8 cellular contexts compared by ENCODE assay signal in the genomic region with DNA sequence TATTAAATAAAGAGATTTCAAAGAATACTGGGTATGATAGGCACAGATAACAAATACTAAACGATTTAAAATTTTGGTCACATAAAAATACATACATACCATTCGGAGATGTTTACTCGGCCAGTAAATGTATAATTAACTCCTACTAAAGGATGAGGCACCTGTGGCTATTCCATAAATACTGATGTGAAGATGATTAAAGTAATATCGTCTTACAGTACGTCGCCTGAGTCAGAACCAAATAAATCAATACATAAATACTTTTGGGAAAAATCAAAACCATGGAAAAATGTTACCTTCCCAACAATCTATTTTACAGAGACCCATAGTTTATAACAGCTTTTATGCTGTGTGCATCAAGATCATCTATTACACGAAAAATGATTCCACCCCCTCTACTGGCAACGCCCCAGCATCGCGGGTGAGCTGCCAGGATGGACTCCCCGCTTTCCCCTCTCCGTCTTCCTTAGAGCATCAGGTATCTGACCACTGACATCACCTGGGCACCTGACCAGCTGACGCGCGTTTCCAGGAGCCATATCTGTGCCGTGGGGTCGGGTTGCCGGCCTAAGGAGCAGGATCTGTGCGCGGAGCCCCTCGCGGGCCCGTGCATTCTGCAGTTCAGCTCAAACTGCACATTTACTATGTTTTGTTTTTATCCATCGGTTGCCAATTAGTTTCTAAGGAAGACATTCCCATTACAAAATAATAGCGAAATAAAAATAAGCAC. TPM values are rescaled to one million over a fixed set of nuclear protein-coding genes. Genes with fewer than 3 reads are reported as not detected.
DNase-seq lines count a peak whose midpoint lies in the region; ATAC-seq, FAIRE-seq and TF ChIP-seq lines count a peak whose summit lies in the region.

No MANE protein-coding gene starts in this region.

- H3K27me3 ChIP-seq in heart left ventricle: no peaks in the 10 kb centered on the region

- 6 to 8% (median 8%) methylated on average over 25 of the region's 25 CpGs for WGBS in heart left ventricle, 4 donors

- no peaks in the 10 kb centered on the region for H3K27me3 Mint-ChIP-seq in activated naive CD8-positive, alpha-beta T cell treated with anti-CD3 and anti-CD28 coated beads, Interleukin-2, amount 50 U/mL, for 24 hours

- H3K36me3 ChIP-seq in heart left ventricle: no peaks in the 10 kb centered on the region

- CTCF ChIA-PET in GM10248 (lab: Yijun Ruan, JAX): interaction anchor here (0.7 to 2.5 kb wide), 7 partner anchors 9 to 296 kb away, joined by 3 to 18 read pairs (median 3); no protein-coding TSS in a partner anchor

- ATAC-seq in HG02610 (IDR thresholded peaks at IDR 0.05; ENCODE audit: unreplicated experiment) (peak; percentile 54), heart left ventricle (peak; percentile 53 to 78 (median 60))
- ATAC-seq in activated naive CD8-positive, alpha-beta T cell treated with anti-CD3 and anti-CD28 coated beads, Interleukin-2, amount 50 U/mL, for 24 hours: peak; percentile 56

- peak; percentile 78 for DNase-seq in GM10248 (ENCODE audit: extremely low spot score)
- DNase-seq in NCI-H1092 treated with DMSO at 0.1 percent for 48 hours (lab: John Stamatoyannopoulos, UW): peak; percentile 79
- peak; percentile 51 for DNase-seq in SKM-1 treated with dmso at 0.1 percent for 144 hours (lab: John Stamatoyannopoulos, UW; ENCODE audit: unreplicated experiment)
- DNase-seq in activated naive CD8-positive, alpha-beta T cell treated with anti-CD3 and anti-CD28 coated beads, Interleukin-2, amount 50 U/mL, for 24 hours: peak; percentile 65
- DNase-seq in heart left ventricle: peak; percentile 49 to 70 (median 50)
- DNase-seq in posterior cingulate gyrus: peak; percentile 37 to 92 (median 56)
- DNase-seq in urothelium cell line (ENCODE audit: low spot score): peak; percentile 76

- intact Hi-C loops in heart left ventricle (cut with DNase I) (loop anchor here in 8 of 10 donors (2.0 to 10.0 kb wide), 7 partner anchors 42 to 586 kb away; a partner anchor contains a TSS), posterior cingulate gyrus (cut with DNase I) (loop anchor here (10.0 kb wide), 1 partner anchor 296 kb away; no protein-coding TSS in a partner anchor)

- peak overlapping the region; percentile 69 to 92 (median 84) for H3K4me3 ChIP-seq in heart left ventricle

- H3K27ac ChIP-seq in heart left ventricle: peak overlapping the region; percentile 7 to 87 (median 76)

- POLR2A ChIA-PET in GM10248 (lab: Yijun Ruan, JAX): no interaction called here

- no peaks in the 10 kb centered on the region for H3K9me3 ChIP-seq in heart left ventricle

- H3K4me3 Mint-ChIP-seq in activated naive CD8-positive, alpha-beta T cell treated with anti-CD3 and anti-CD28 coated beads, Interleukin-2, amount 50 U/mL, for 24 hours: peak overlapping the region; percentile 88

- no peaks in the 10 kb centered on the region for H3K9me3 Mint-ChIP-seq in activated naive CD8-positive, alpha-beta T cell treated with anti-CD3 and anti-CD28 coated beads, Interleukin-2, amount 50 U/mL, for 24 hours

- FAIRE-seq in urothelium cell line (lab: Jason Lieb, UNC): no peak

- H3K4me1 Mint-ChIP-seq in activated naive CD8-positive, alpha-beta T cell treated with anti-CD3 and anti-CD28 coated beads, Interleukin-2, amount 50 U/mL, for 24 hours: peaks cover 11% of the 10 kb centered on the region

- no peak for TF ChIP-seq POLR2A in heart left ventricle (IDR thresholded peaks at IDR 0.05)

- H3K4me1 ChIP-seq in heart left ventricle: peaks cover 0 to 13% (median 5%) of the 10 kb centered on the region in 12 donors

- H3K36me3 Mint-ChIP-seq in activated naive CD8-positive, alpha-beta T cell treated with anti-CD3 and anti-CD28 coated beads, Interleukin-2, amount 50 U/mL, for 24 hours (ENCODE audit: low read depth): no peaks in the 10 kb centered on the region

- peak; percentile 70 for TF ChIP-seq CTCF in GM10248 (IDR thresholded peaks at IDR 0.05; ENCODE audit: control extremely low read depth, extremely low read depth, low read depth, missing control alignments)
- peak in 11 of 12 donors; percentile 9 to 54 (median 31) for TF ChIP-seq CTCF in heart left ventricle (IDR thresholded peaks at IDR 0.05)

- H3K27ac Mint-ChIP-seq in activated naive CD8-positive, alpha-beta T cell treated with anti-CD3 and anti-CD28 coated beads, Interleukin-2, amount 50 U/mL, for 24 hours: peak overlapping the region; percentile 85

RNA-seq across cellular contexts. Expression of a gene that starts 1.0 kb away (rescaled TPM):
- 1 to 10 TPM; 4.1 to 9.2 (median 6.1) TPM for total RNA-seq in heart left ventricle
- 1 to 10 TPM; 1.5 to 2.1 TPM for polyA plus RNA-seq in heart left ventricle

RNA-seq across cellular contexts. Expression of a gene that starts 40.9 kb away (rescaled TPM):
- total RNA-seq in heart left ventricle: 10 to 100 TPM; 12.9 to 56.3 (median 42.3) TPM
- polyA plus RNA-seq in heart left ventricle: 10 to 100 TPM; 17.3 to 23.2 TPM

RNA-seq across cellular contexts. Expression of a gene that starts 41.5 kb away (rescaled TPM):
- total RNA-seq in heart left ventricle: 10 to 100 TPM in 2 of 9 donors, 1 to 10 TPM in 7; 2.2 to 12.2 (median 7.4) TPM
- 1 to 10 TPM in 1 of 2 donors, under 1 TPM in 1; 0.79 to 2.3 TPM for polyA plus RNA-seq in heart left ventricle

Comparison
In these comparisons a context has a peak if more than half of its experiments do, and no peak if none do; other contexts are left out.
1. Peak in every context shown above with its lines: DNase-seq, ATAC-seq, H3K4me3 ChIP-seq and H3K27ac ChIP-seq.